ENCODE assay signal across 8 cellular contexts in the genomic region with DNA sequence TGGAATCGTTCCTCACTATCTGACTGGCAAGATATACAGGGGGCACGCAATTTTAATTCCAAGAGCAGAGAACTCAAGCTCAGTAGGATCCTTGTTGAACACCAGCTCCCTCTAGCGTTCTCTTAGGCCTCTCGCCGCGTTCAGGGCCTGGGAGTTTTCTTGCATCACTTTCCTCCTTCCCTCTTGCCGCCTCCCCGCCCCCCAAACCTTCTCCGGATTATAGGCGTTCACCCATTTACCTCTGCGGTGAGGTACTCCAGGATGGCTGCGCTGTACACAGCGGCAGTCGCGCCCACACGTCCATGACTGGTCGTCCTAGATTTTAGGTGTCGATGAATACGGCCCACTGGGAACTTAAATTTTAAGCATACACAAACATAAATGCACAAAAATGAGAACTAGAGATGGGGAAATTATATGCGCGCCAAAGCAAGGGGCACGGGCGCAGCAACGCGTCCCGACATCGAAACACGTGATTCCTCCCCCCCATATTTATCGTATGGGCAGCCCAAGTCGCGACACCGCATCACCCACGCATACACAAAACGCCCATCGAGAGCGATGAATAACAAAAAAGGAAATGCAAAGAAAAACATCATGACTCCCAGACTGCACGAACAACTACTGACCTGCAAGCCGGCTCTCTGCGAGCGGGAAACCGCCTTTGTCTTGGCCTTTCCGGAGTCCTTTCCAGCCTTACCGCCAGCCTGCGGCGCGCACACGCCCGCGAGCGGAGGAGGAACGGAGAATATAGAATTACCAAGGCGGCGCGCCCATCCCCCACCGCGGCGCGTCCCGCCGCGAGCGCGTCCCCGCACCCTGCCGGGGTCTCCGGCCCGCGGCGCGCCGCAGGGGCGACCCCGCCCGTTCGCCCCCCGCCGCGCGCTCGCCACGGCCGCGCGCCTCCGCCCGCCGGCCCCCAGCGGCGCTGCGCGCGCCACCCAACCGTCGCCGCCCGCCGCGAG.
DNase-seq lines count a peak whose midpoint lies in the region; ATAC-seq, FAIRE-seq and TF ChIP-seq lines count a peak whose summit lies in the region.

No MANE protein-coding gene starts in this region.

- in situ Hi-C loops in astrocyte of the spinal cord (cut with HindIII; ENCODE audit: low sequenced_read_pairs), result no loop called here

- ATAC-seq in GM18499 (IDR thresholded peaks at IDR 0.05; ENCODE audit: insufficient read depth, unreplicated experiment), result peak; percentile 18
- peak; percentile 29 for ATAC-seq in HG02973 (IDR thresholded peaks at IDR 0.05; ENCODE audit: unreplicated experiment)

- DNase-seq in NCI-H1930 (lab: John Stamatoyannopoulos, UW) (peak; percentile 86 to 88), T-helper 22 cell (ENCODE audit: low read depth) (peak; percentile 86), astrocyte of the spinal cord (ENCODE audit: low read depth, low spot score) (peak; percentile 94), hypothalamus (lab: John Stamatoyannopoulos, UW) (peak; percentile 25 to 93 (median 72)), retina (peak; percentile 94), H54 (ENCODE audit: insufficient read length, low spot score) (no peak)

- FAIRE-seq in H54 (lab: Jason Lieb, UNC), result no peak

- peak overlapping the region; percentile 96 for H3K4me3 ChIP-seq in astrocyte of the spinal cord (ENCODE audit: low read depth, low read length)

- TF ChIP-seq POLR2A in H54 (IDR thresholded peaks at IDR 0.05; ENCODE audit: low read depth, low read length), result no peak

- TF ChIP-seq CTCF in astrocyte of the spinal cord (IDR thresholded peaks at IDR 0.05; ENCODE audit: low read depth, low read length), result peak; percentile 93
